Comparison of ENCODE assay signal across 8 cellular contexts in genomic region chr7:139360210-139360947, GRCh38. TPM values are rescaled to one million over a fixed set of nuclear protein-coding genes. Genes with fewer than 3 reads are reported as not detected.
DNase-seq lines count a peak whose midpoint lies in the region; ATAC-seq lines count a peak whose summit lies in the region.

No MANE protein-coding gene starts in this region.

- H3K36me3 Mint-ChIP-seq in memory B cell = peaks cover 4% of the 10 kb centered on the region

- H3K4me1 ChIP-seq in effector memory CD4-positive, alpha-beta T cell (ENCODE audit: control insufficient read depth, insufficient read depth, low read length, poor library complexity, severe bottlenecking) = peaks cover 17% of the 10 kb centered on the region

- no peaks in the 10 kb centered on the region for H3K9me3 ChIP-seq in effector memory CD4-positive, alpha-beta T cell (ENCODE audit: control insufficient read depth, low read length)

- H3K4me1 Mint-ChIP-seq in memory B cell = peaks cover 12% of the 10 kb centered on the region

- no peaks in the 10 kb centered on the region for H3K9me3 Mint-ChIP-seq in memory B cell

- peak overlapping the region; percentile 96 for H3K27ac Mint-ChIP-seq in memory B cell

- no peaks in the 10 kb centered on the region for H3K27me3 Mint-ChIP-seq in memory B cell

- no peaks in the 10 kb centered on the region for H3K27me3 ChIP-seq in effector memory CD4-positive, alpha-beta T cell (replicated peaks; ENCODE audit: control insufficient read depth, insufficient read depth, low read length, poor library complexity, severe bottlenecking)

- peaks cover 10% of the 10 kb centered on the region for H3K36me3 ChIP-seq in effector memory CD4-positive, alpha-beta T cell (ENCODE audit: control insufficient read depth, insufficient read depth, low read length)

- peak overlapping the region; percentile 97 for H3K27ac ChIP-seq in effector memory CD4-positive, alpha-beta T cell (ENCODE audit: insufficient read depth, low read length, poor library complexity, severe bottlenecking)

- peak; percentile 97 for DNase-seq in COR-L47 (lab: John Stamatoyannopoulos, UW)
- DNase-seq in HT1080 (ENCODE audit: low read depth) = peak; percentile 93
- DNase-seq in NK-92 treated with Interleukin-12 subunit alpha and Interleukin-12 subunit beta, amount 100 ng/mL, for 24 hours (lab: John Stamatoyannopoulos, UW) = peak; percentile 99
- peak; percentile 95 to 98 (median 96) for DNase-seq in activated CD8-positive, alpha-beta memory T cell treated with anti-CD3 and anti-CD28 coated beads for 48 hours (ENCODE audit: low read depth in 2 of 3, low spot score in 2 of 3)
- DNase-seq in effector memory CD4-positive, alpha-beta T cell = peak; percentile 95 to 98 (median 97)
- peak; percentile 94 to 97 for DNase-seq in memory B cell (ENCODE audit: low spot score in 2 of 2)
- DNase-seq in stimulated activated CD4-positive, alpha-beta T cell treated with anti-CD3 and anti-CD28 coated beads, TNF-alpha, amount 100 ng/mL, for 48 hours (ENCODE audit: low read depth in 3 of 3) = peak; percentile 95 to 99 (median 98)

- peak overlapping the region; percentile 99 for H3K4me3 ChIP-seq in effector memory CD4-positive, alpha-beta T cell (ENCODE audit: insufficient read depth, low read depth, low read length, poor library complexity, severe bottlenecking)

- H3K4me3 Mint-ChIP-seq in memory B cell = peak overlapping the region; percentile 98

- peak; percentile 62 for ATAC-seq in GM21360 (IDR thresholded peaks at IDR 0.05; ENCODE audit: unreplicated experiment)
- peak; percentile 69 for ATAC-seq in memory B cell (ENCODE audit: low read depth)

RNA-seq across cellular contexts. Expression of gene LUC7L2, which starts 0.7 kb away (rescaled TPM):
- total RNA-seq in HT1080 (2014; rRNA removed; shearing (Covaris generic)) = 45.4 and 66.7 TPM in 2 replicates
- polyA plus RNA-seq in HT1080 (2015; cell fraction: cytosol; rRNA removed) = 34.5 and 41.4 TPM in 2 replicates
- 89.0 and 108 TPM in 2 replicates for polyA plus RNA-seq in HT1080 (2015; cell fraction: nucleus; rRNA removed)

RNA-seq across cellular contexts. Expression of gene FMC1, which starts 19.2 kb away (rescaled TPM):
- total RNA-seq in HT1080 (2014; rRNA removed; shearing (Covaris generic)) = 8.1 and 13.1 TPM in 2 replicates
- 16.3 and 17.0 TPM in 2 replicates for polyA plus RNA-seq in HT1080 (2015; cell fraction: cytosol; rRNA removed)
- 9.9 and 17.0 TPM in 2 replicates for polyA plus RNA-seq in HT1080 (2015; cell fraction: nucleus; rRNA removed)

Comparison
In these comparisons a context has a peak if more than half of its experiments do, and no peak if none do; other contexts are left out.
1. Peak in every context shown above with its lines: DNase-seq, ATAC-seq, H3K4me3 ChIP-seq and H3K27ac ChIP-seq.